ENCODE assay signal across 8 cellular contexts in genomic region chr19:6753178-6754031, GRCh38. TPM values are rescaled to one million over a fixed set of nuclear protein-coding genes. Genes with fewer than 3 reads are reported as not detected.
DNase-seq lines count a peak whose midpoint lies in the region; ATAC-seq, FAIRE-seq and TF ChIP-seq lines count a peak whose summit lies in the region.

No MANE protein-coding gene starts in this region.

- H3K27me3 Mint-ChIP-seq in brain = peaks cover 4% of the 10 kb centered on the region

- peak; percentile 80 for ATAC-seq in GM19351 (IDR thresholded peaks at IDR 0.05; ENCODE audit: unreplicated experiment)
- peak; percentile 69 for ATAC-seq in HG03442 (IDR thresholded peaks at IDR 0.05; ENCODE audit: unreplicated experiment)

- peak overlapping the region; percentile 81 to 95 (median 86) for H3K4me2 ChIP-seq in BLaER1 treated with 17β-estradiol and CSF1 and Interleukin-3, amounts not matched to agents 10 nM and 100 nM

- peaks cover 14 to 40% (median 32%) of the 10 kb centered on the region in 10 experiments; a peak in 18 of 20 replicates for H3K4me1 ChIP-seq in BLaER1 treated with 17β-estradiol and CSF1 and Interleukin-3, amounts not matched to agents 10 nM and 100 nM
- H3K4me1 ChIP-seq in kidney (ENCODE audit: control insufficient read depth in 1 of 2, insufficient read depth in 1 of 2, low read depth in 1 of 2, low read length in 2 of 2) = peaks cover 0 to 5% of the 10 kb centered on the region in 2 donors

- peaks cover 16 to 42% (median 38%) of the 10 kb centered on the region in 11 experiments for H3K36me3 ChIP-seq in BLaER1 treated with 17β-estradiol and CSF1 and Interleukin-3, amounts not matched to agents 10 nM and 100 nM
- peaks cover 0 to 16% of the 10 kb centered on the region in 2 donors for H3K36me3 ChIP-seq in kidney (ENCODE audit: control insufficient read depth in 1 of 2, insufficient read depth in 2 of 2, low read length in 2 of 2)

- H3K27ac Mint-ChIP-seq in brain = peak overlapping the region in 2 of 5 experiments; percentile 50 to 84

- peak overlapping the region; percentile 52 to 81 (median 78) for H3K4me3 Mint-ChIP-seq in brain

- peaks cover 4% of the 10 kb centered on the region for H3K4me1 Mint-ChIP-seq in brain

- H3K9me3 ChIP-seq in BLaER1 treated with 17β-estradiol and CSF1 and Interleukin-3, amounts not matched to agents 10 nM and 100 nM (replicated peaks in 1 of 11) = no peaks in the 10 kb centered on the region
- no peaks in the 10 kb centered on the region for H3K9me3 ChIP-seq in kidney (ENCODE audit: control insufficient read depth in 1 of 2, low read length in 2 of 2)

- peak overlapping the region; percentile 45 to 69 (median 56) for H3K4me3 ChIP-seq in BLaER1 treated with 17β-estradiol and CSF1 and Interleukin-3, amounts not matched to agents 10 nM and 100 nM
- H3K4me3 ChIP-seq in kidney (ENCODE audit: low read length in 2 of 2) = peak overlapping the region; percentile 50 to 54

- no peaks in the 10 kb centered on the region for H3K27me3 ChIP-seq in BLaER1 treated with 17β-estradiol and CSF1 and Interleukin-3, amounts not matched to agents 10 nM and 100 nM

- TF ChIP-seq CTCF in brain (conservative IDR thresholded peaks at IDR 0.05) (peak; percentile 43 to 56), kidney (IDR thresholded peaks at IDR 0.05; ENCODE audit: borderline replicate concordance, extremely low read depth, insufficient read depth) (peak; percentile 63)

- no peaks in the 10 kb centered on the region for H3K9me3 Mint-ChIP-seq in brain

- H3K36me3 Mint-ChIP-seq in brain = peaks cover 28% of the 10 kb centered on the region

- peaks cover 0 to 27% (median 0%) of the 10 kb centered on the region in 11 experiments; a peak in 3 of 22 replicates for H4K20me1 ChIP-seq in BLaER1 treated with 17β-estradiol and CSF1 and Interleukin-3, amounts not matched to agents 10 nM and 100 nM

- peak overlapping the region in 10 of 11 experiments; percentile 9 to 77 (median 58); a peak in 20 of 22 replicates for H3K27ac ChIP-seq in BLaER1 treated with 17β-estradiol and CSF1 and Interleukin-3, amounts not matched to agents 10 nM and 100 nM
- H3K27ac ChIP-seq in kidney (ENCODE audit: low read depth in 2 of 2, low read length in 2 of 2) = peak overlapping the region; percentile 68 to 83

- FAIRE-seq in kidney (lab: Jason Lieb, UNC) = no peak

- intact Hi-C loops in kidney (cut with DNase I) = no loop called here

- peak overlapping the region; percentile 36 to 78 (median 70); a peak in 20 of 22 replicates for H3K9ac ChIP-seq in BLaER1 treated with 17β-estradiol and CSF1 and Interleukin-3, amounts not matched to agents 10 nM and 100 nM
- H3K9ac ChIP-seq in kidney (ENCODE audit: low read length in 2 of 2) = peak overlapping the region; percentile 40 to 78

- DNase-seq in T-helper 9 cell = peak; percentile 58
- peak; percentile 95 for DNase-seq in kidney
- DNase-seq in stimulated activated CD4-positive, alpha-beta T cell treated with anti-CD3 and anti-CD28 coated beads, Interleukin-4, amount 100 ng/mL, for 1 hour = peak; percentile 84
- no peak for DNase-seq in putamen (ENCODE audit: low spot score)

RNA-seq across cellular contexts. Expression of gene SH2D3A, which starts 13.8 kb away (rescaled TPM):
- polyA plus RNA-seq in brain (ENCODE audit: insufficient read depth, low read depth, low replicate concordance) (not detected), kidney (ENCODE audit: insufficient read depth, low read depth, low replicate concordance) (12.5 TPM)
- total RNA-seq in kidney = 35.4 TPM

RNA-seq across cellular contexts. Expression of gene TRIP10, which starts 13.9 kb away (rescaled TPM):
- polyA plus RNA-seq in brain (ENCODE audit: insufficient read depth, low read depth, low replicate concordance) = 24.1 TPM
- total RNA-seq in kidney = 92.9 TPM
- polyA plus RNA-seq in kidney (ENCODE audit: insufficient read depth, low read depth, low replicate concordance) = 57.5 TPM

RNA-seq across cellular contexts. Expression of gene GPR108, which starts 16.0 kb away (rescaled TPM):
- polyA plus RNA-seq in brain (ENCODE audit: insufficient read depth, low read depth, low replicate concordance) = 80.8 TPM
- total RNA-seq in kidney = 113 TPM
- 144 TPM for polyA plus RNA-seq in kidney (ENCODE audit: insufficient read depth, low read depth, low replicate concordance)

RNA-seq across cellular contexts. Expression of gene VAV1, which starts 19.1 kb away (rescaled TPM):
- 0.66 TPM for polyA plus RNA-seq in brain (ENCODE audit: insufficient read depth, low read depth, low replicate concordance)
- 15.5 TPM for total RNA-seq in kidney
- polyA plus RNA-seq in kidney (ENCODE audit: insufficient read depth, low read depth, low replicate concordance) = 0.90 TPM

RNA-seq across cellular contexts. Expression of gene C3, which starts 33.0 kb away (rescaled TPM):
- polyA plus RNA-seq in brain (ENCODE audit: insufficient read depth, low read depth, low replicate concordance) (85.0 TPM), kidney (ENCODE audit: insufficient read depth, low read depth, low replicate concordance) (452 TPM)
- 3,831 TPM for total RNA-seq in kidney

Comparison
In these comparisons a context has a peak if more than half of its experiments do, and no peak if none do; other contexts are left out.
1. RNA of gene SH2D3A, which starts 13.8 kb away (polyA plus RNA-seq): 12.5 TPM in kidney (single experiment); not detected in brain (single experiment); every median in the first group is over 10 times any median in the second.